33 cellular contexts compared by ENCODE assay signal in genomic region chr6:759729-760128, GRCh38.
"Had no signal": no experiment of that assay in that cellular context is flagged by ENCODE, and none has a peak within 500 bp of the region (broad histone marks: within the 10 kb centered on the region; RNA-seq: fewer than 3 reads in every experiment).

No MANE protein-coding gene starts in this region.

- H3K4me1 ChIP-seq: adrenal gland, ascending aorta, body of pancreas, breast epithelium had no signal

- H3K36me3 ChIP-seq: adrenal gland, ascending aorta, brain microvascular endothelial cell, breast epithelium, cardiac muscle cell had no signal

- ATAC-seq: activated naive CD4-positive, alpha-beta T cell treated with anti-CD3 and anti-CD28 coated beads, Interleukin-2, amount 50 U/mL, for 72 hours; activated naive CD8-positive, alpha-beta T cell treated with anti-CD3 and anti-CD28 coated beads, Interleukin-2, amount 50 U/mL, for 24 hours; activated T-cell treated with anti-CD3 and anti-CD28 coated beads, Interleukin-2, amount 50 U/mL, for 4 hours; activated T-cell treated with anti-CD3 and anti-CD28 coated beads, Interleukin-2, amount 50 U/mL, for 72 hours; activated T-helper 17 cell treated with anti-CD3 and anti-CD28 coated beads, Interleukin-2, amount 50 U/mL, for 72 hours; body of pancreas had no signal

- DNase-seq: activated effector memory CD4-positive, alpha-beta T cell treated with anti-CD3 and anti-CD28 coated beads, Interleukin-2, amount 50 U/mL, for 16 hours; activated effector memory CD4-positive, alpha-beta T cell treated with Interleukin-2 at 50 U/mL for 16 hours; activated gamma-delta T cell; activated gamma-delta T cell treated with Interleukin-2 at 50 U/mL for 16 hours; activated naive CD4-positive, alpha-beta T cell; activated naive CD4-positive, alpha-beta T cell treated with anti-CD3 and anti-CD28 coated beads for 36 hours; activated naive CD4-positive, alpha-beta T cell treated with anti-CD3 and anti-CD28 coated beads, Interleukin-2, amount 10 ng/mL, durations not matched to agents 7 days and 5 days; activated naive CD4-positive, alpha-beta T cell treated with anti-CD3 and anti-CD28 coated beads, Interleukin-2, amount 50 U/mL, for 16 hours; activated naive CD4-positive, alpha-beta T cell treated with Interleukin-2 at 50 U/mL for 16 hours; activated naive CD8-positive, alpha-beta T cell treated with anti-CD3 and anti-CD28 coated beads for 36 hours; activated naive CD8-positive, alpha-beta T cell treated with anti-CD3 and anti-CD28 coated beads, Interleukin-2, amount 10 ng/mL, durations not matched to agents 7 days and 5 days; activated naive CD8-positive, alpha-beta T cell treated with anti-CD3 and anti-CD28 coated beads, Interleukin-2, amount 50 U/mL, for 24 hours; activated T-cell treated with anti-CD3 and anti-CD28 coated beads, Interleukin-2, amount 50 U/mL, for 24 hours; activated T-cell treated with anti-CD3 and anti-CD28 coated beads, Interleukin-2, amount 50 U/mL, for 4 hours; activated T-cell treated with anti-CD3 and anti-CD28 coated beads, Interleukin-2, amount 50 U/mL, for 48 hours; activated T-cell treated with anti-CD3 and anti-CD28 coated beads, Interleukin-2, amount 50 U/mL, for 72 hours; adrenal gland; amniotic stem cell; amygdala; anterior cingulate cortex; aorta; body of pancreas; brain microvascular endothelial cell; caudate nucleus; central memory CD4-positive, alpha-beta T cell; cerebellar nuclear complex had no signal

- H3K27me3 ChIP-seq: adrenal gland, ascending aorta, body of pancreas, brain microvascular endothelial cell, breast epithelium, cardiac muscle cell had no signal

- H3K27ac ChIP-seq: adrenal gland, ascending aorta, body of pancreas, brain microvascular endothelial cell, breast epithelium, cardiac muscle cell had no signal

- H3K9me3 ChIP-seq: adrenal gland, ascending aorta, body of pancreas, breast epithelium had no signal

- FAIRE-seq: astrocyte, bronchial epithelial cell had no signal

- H3K4me3 ChIP-seq: adrenal gland, ascending aorta, body of pancreas, breast epithelium, cardiac muscle cell had no signal
